ENCODE assay signal across 8 cellular contexts in genomic region chr2:179264238-179265081, GRCh38. TPM values are rescaled to one million over a fixed set of nuclear protein-coding genes. Genes with fewer than 3 reads are reported as not detected.
A peak's percentile ranks its signal among the peaks of the same experiment; 100 is the strongest.
DNase-seq lines count a peak whose midpoint lies in the region; ATAC-seq and TF ChIP-seq lines count a peak whose summit lies in the region.

Gene SESTD1 (minus strand): TSS chr2:179264832. CDS start chr2:179191841, 72,991 bp downstream.

- DNase-seq in EL (peak; percentile 56), HuH-7 (ENCODE audit: low spot score) (peak; percentile 66), amniotic epithelial cell (ENCODE audit: low read depth) (peak; percentile 16), left ventricle myocardium superior (peak; percentile 87), psoas muscle (peak; percentile 80 to 84), NCI-H446 treated with DMSO at 0.1 percent for 48 hours (lab: John Stamatoyannopoulos, UW) (no peak)

- H3K36me3 ChIP-seq in psoas muscle (ENCODE audit: insufficient read depth in 1 of 2, low read depth in 1 of 2): no peaks in the 10 kb centered on the region

- 0 to 1% (median 1%) methylated on average over 21 to 111 of the region's 111 CpGs for WGBS in psoas muscle, 3 donors

- H3K4me3 ChIP-seq in psoas muscle: peak within 1 kb of the TSS; percentile 86

- ATAC-seq in GM21528 (IDR thresholded peaks at IDR 0.05; ENCODE audit: low FRiP score, unreplicated experiment) (peak; percentile 78), left ventricle myocardium superior (peak; percentile 87), psoas muscle (peak; percentile 76 to 87 (median 82))

- intact Hi-C loops in T-helper 1 cell treated with Interleukin-12 subunit alpha and Interleukin-12 subunit beta and Interleukin-4 antibody, amounts not matched to agents 30 ng/mL and 1 ng/mL, for 36 hours (cut with micrococcal nuclease): loop anchor here (1.0 to 10.0 kb wide), 8 partner anchors 14 to 1718 kb away; partner anchors contain the start of genes FKBP7, RBM45 and UBE2E3
- intact Hi-C loops in left ventricle myocardium superior (cut with micrococcal nuclease) (no loop called here), psoas muscle (cut with DNase I) (no loop called here)

- peak within 1 kb of the TSS; percentile 75 for H3K27ac ChIP-seq in psoas muscle

- TF ChIP-seq CTCF in psoas muscle (IDR thresholded peaks at IDR 0.05): no peak

- H3K4me1 ChIP-seq in psoas muscle: peaks cover 9% of the 10 kb centered on the region

- no peaks in the 10 kb centered on the region for H3K27me3 ChIP-seq in psoas muscle (ENCODE audit: insufficient read depth in 3 of 3, low read length in 2 of 3)

- no peaks in the 10 kb centered on the region for H3K9me3 ChIP-seq in psoas muscle

RNA-seq across cellular contexts. Expression of gene SESTD1, which starts in this region (rescaled TPM):
- 12.7 and 13.4 TPM in 2 replicates for total RNA-seq in T-helper 1 cell treated with Interleukin-12 subunit alpha and Interleukin-12 subunit beta and Interleukin-4 antibody, amounts not matched to agents 30 ng/mL and 1 ng/mL, for 36 hours
- total RNA-seq in left ventricle myocardium superior (33.7 TPM), psoas muscle (10 to 100 TPM; 15.1 to 20.2 (median 18.5) TPM)
- 1 to 10 TPM; 4.2 to 9.9 (median 6.4) TPM for polyA plus RNA-seq in psoas muscle
